ENCODE assay signal across 9 cellular contexts in the genomic region with DNA sequence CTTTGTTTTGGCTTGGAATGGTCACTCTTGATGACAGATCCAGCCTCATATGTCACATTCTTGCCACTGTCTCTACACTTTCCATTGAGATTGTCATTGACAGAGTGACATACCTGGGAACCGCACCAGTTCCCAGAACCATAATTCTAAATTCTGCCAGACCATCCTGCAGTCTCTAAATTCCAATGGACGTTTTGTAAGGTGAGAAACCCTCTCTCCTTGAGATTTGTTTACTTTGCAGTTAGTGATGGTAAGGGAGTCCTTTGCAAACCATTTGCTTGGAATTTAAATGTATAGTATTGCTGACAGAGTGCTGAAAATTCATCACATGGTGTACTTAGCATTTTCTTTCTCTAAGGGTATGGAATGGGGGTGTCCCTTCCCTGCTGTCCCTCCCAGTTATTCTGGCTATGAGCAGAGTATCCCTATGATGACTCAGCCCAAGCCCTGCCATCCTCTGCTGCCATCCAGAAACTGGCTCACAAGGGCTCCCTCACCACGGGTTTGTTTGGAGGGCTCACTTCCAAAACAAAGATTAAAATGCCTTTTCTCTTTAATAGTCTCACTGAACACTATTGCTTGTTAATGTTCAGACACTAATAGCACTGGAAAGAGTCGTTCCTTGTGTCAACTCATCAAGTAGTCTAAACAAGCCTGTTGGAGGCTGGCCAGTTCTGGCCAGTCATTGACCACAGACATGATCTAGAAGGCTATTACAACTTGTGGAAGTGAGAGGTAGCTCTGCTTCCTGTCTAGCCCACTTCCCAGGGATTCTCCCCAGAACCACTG.
DNase-seq lines count a peak whose midpoint lies in the region; ATAC-seq and TF ChIP-seq lines count a peak whose summit lies in the region.
"Had no signal": no experiment of that assay in that cellular context is flagged by ENCODE, and none has a peak within 500 bp of the region (broad histone marks: within the 10 kb centered on the region; RNA-seq: fewer than 3 reads in every experiment).

No MANE protein-coding gene starts in this region.

- no peaks in the 10 kb centered on the region for H4K20me1 ChIP-seq in smooth muscle cell (ENCODE audit: low read depth)

- H3K27ac ChIP-seq in smooth muscle cell (ENCODE audit: low read depth) = peak overlapping the region; percentile 94
- no peak overlapping the region for H3K27ac ChIP-seq in tibial nerve

- TF ChIP-seq CTCF in smooth muscle cell (IDR thresholded peaks at IDR 0.05; ENCODE audit: borderline replicate concordance, insufficient read depth, poor library complexity, severe bottlenecking) (no peak), tibial nerve (IDR thresholded peaks at IDR 0.05) (no peak)

- H3K4me2 ChIP-seq in smooth muscle cell = peak overlapping the region; percentile 73

- TF ChIP-seq POLR2A in tibial nerve (IDR thresholded peaks at IDR 0.05) = no peak

- no peak overlapping the region for H2AFZ ChIP-seq in smooth muscle cell (ENCODE audit: low read depth)

- peaks cover 26% of the 10 kb centered on the region for H3F3A ChIP-seq in smooth muscle cell (ENCODE audit: low read depth)

- H3K27me3 ChIP-seq in smooth muscle cell (ENCODE audit: low read depth) (no peaks in the 10 kb centered on the region), tibial nerve (no peaks in the 10 kb centered on the region)

- peak overlapping the region; percentile 33 for H3K9ac ChIP-seq in smooth muscle cell (ENCODE audit: low read depth)

- 12% methylated on average over 4 of the region's 4 CpGs for WGBS in smooth muscle cell (ENCODE audit: low lambda C conversion rate)
- whole genome bisulfite sequencing in tibial nerve, 2 donors = 36 to 37% methylated on average over 4 of the region's 4 CpGs

- H3K79me2 ChIP-seq in smooth muscle cell (ENCODE audit: low read depth) = no peaks in the 10 kb centered on the region

- H3K4me3 ChIP-seq in smooth muscle cell (no peak overlapping the region), tibial nerve (no peak overlapping the region)

- DNase-seq in HCEC 1CT = peak; percentile 96
- DNase-seq in SW480 (ENCODE audit: low spot score) = peak; percentile 48
- DNase-seq in glomerular endothelial cell (ENCODE audit: extremely low read depth, low read depth, low spot score) = peak; percentile 72
- DNase-seq in smooth muscle cell (lab: John Stamatoyannopoulos, UW; ENCODE audit: unreplicated experiment) = peak; percentile 23
- no peak for DNase-seq in NCI-H1417 treated with DMSO at 0.1 percent for 48 hours (lab: John Stamatoyannopoulos, UW)
- DNase-seq in tibial nerve (ENCODE audit: low spot score in 2 of 2) = no peak
- DNase-seq in SKM-1 treated with dmso at 0.1 percent for 144 hours (lab: John Stamatoyannopoulos, UW; ENCODE audit: unreplicated experiment) = no peak
- DNase-seq: activated CD4-positive, alpha-beta T cell treated with anti-CD3 and anti-CD28 coated beads, Interleukin-2, amount 50 U/mL, for 4 hours had no signal

- no peak for ATAC-seq in HG03039 (IDR thresholded peaks at IDR 0.05; ENCODE audit: unreplicated experiment)

- H3K36me3 ChIP-seq in smooth muscle cell (ENCODE audit: low read depth) (no peaks in the 10 kb centered on the region), tibial nerve (no peaks in the 10 kb centered on the region)

- H3K4me1 ChIP-seq in smooth muscle cell (ENCODE audit: low read depth) (peaks cover 7% of the 10 kb centered on the region), tibial nerve (peaks cover 0 to 10% (median 0%) of the 10 kb centered on the region in 4 donors)

- H3K9me3 ChIP-seq in smooth muscle cell (replicated peaks; ENCODE audit: low read depth) = no peaks in the 10 kb centered on the region
- no peaks in the 10 kb centered on the region for H3K9me3 ChIP-seq in tibial nerve

- no peak for TF ChIP-seq EP300 in tibial nerve (IDR thresholded peaks at IDR 0.05)

Comparison
In these comparisons a context has a peak if more than half of its experiments do, and no peak if none do; other contexts are left out.
1. DNase-seq: peak in HCEC 1CT (single experiment), SW480 (single experiment), glomerular endothelial cell (single experiment) and smooth muscle cell (single experiment); none in NCI-H1417 treated with DMSO at 0.1 percent for 48 hours (single experiment), tibial nerve (0 of 2) and SKM-1 treated with dmso at 0.1 percent for 144 hours (single experiment).